Comparison of ENCODE assay signal across 17 cellular contexts in the genomic region with DNA sequence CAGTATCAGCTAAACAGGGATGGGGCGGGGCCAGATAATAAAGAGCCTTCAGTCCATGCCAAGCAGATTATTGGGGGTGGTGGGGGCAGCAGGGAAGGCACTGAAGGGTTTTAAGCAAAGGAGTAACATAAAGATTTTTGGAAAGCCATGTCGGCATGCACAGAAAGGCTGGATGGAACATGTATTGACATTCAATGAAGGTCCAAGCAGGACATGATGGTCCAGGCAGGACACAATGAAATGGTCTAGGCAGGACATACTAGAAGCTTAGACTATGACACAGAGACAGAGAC. TPM values are rescaled to one million over a fixed set of nuclear protein-coding genes. Genes with fewer than 3 reads are reported as not detected.
DNase-seq lines count a peak whose midpoint lies in the region; ATAC-seq and TF ChIP-seq lines count a peak whose summit lies in the region.
"Had no signal": no experiment of that assay in that cellular context is flagged by ENCODE, and none has a peak within 500 bp of the region (broad histone marks: within the 10 kb centered on the region; RNA-seq: fewer than 3 reads in every experiment).

No MANE protein-coding gene starts in this region.

- H3K4me1 ChIP-seq in Loucy (ENCODE audit: insufficient read depth, low read length, poor library complexity, severe bottlenecking): peaks cover 27% of the 10 kb centered on the region

- no peaks in the 10 kb centered on the region for H3F3A ChIP-seq in Loucy (ENCODE audit: low read depth)

- no peak overlapping the region for H3K9ac ChIP-seq in Loucy (ENCODE audit: low read depth, low read length, poor library complexity, severe bottlenecking)

- TF ChIP-seq CTCF in Loucy (conservative IDR thresholded peaks at IDR 0.05; ENCODE audit: low read length) (no peak), chondrocyte (IDR thresholded peaks at IDR 0.05) (no peak)

- H3K27me3 Mint-ChIP-seq in effector memory CD8-positive, alpha-beta T cell: no peaks in the 10 kb centered on the region
- H3K27me3 Mint-ChIP-seq in chondrocyte (ENCODE audit: low read depth): peaks cover 19% of the 10 kb centered on the region

- no peaks in the 10 kb centered on the region for H3K36me3 Mint-ChIP-seq in effector memory CD8-positive, alpha-beta T cell (ENCODE audit: insufficient read depth)
- peaks cover 6% of the 10 kb centered on the region for H3K36me3 Mint-ChIP-seq in stimulated activated effector memory CD8-positive, alpha-beta T cell treated with anti-CD3 and anti-CD28 coated beads, Interleukin-12 subunit alpha, Interleukin-12 subunit beta, amount 100 ng/mL, for 72 hours
- H3K36me3 Mint-ChIP-seq in chondrocyte (ENCODE audit: low read depth): no peaks in the 10 kb centered on the region

- H3K4me3 ChIP-seq in Loucy (ENCODE audit: low read length, poor library complexity, severe bottlenecking): no peak overlapping the region
- H3K4me3 ChIP-seq: A549, MG63 had no signal

- H3K36me3 ChIP-seq in Loucy (ENCODE audit: insufficient read depth, low read length): no peaks in the 10 kb centered on the region
- H3K36me3 ChIP-seq: MG63 had no signal

- H3K9me3 ChIP-seq in Loucy (ENCODE audit: insufficient read depth, low read depth, low read length): no peaks in the 10 kb centered on the region; the same call in 1 of the 2 replicates
- H3K9me3 ChIP-seq: A549, MG63 had no signal

- no peaks in the 10 kb centered on the region for H4K20me1 ChIP-seq in Loucy (ENCODE audit: insufficient read depth, low read length, poor library complexity, severe bottlenecking)

- peak overlapping the region; percentile 16 to 78 for H3K27ac Mint-ChIP-seq in effector memory CD8-positive, alpha-beta T cell
- peak overlapping the region; percentile 26 for H3K27ac Mint-ChIP-seq in stimulated activated effector memory CD8-positive, alpha-beta T cell treated with anti-CD3 and anti-CD28 coated beads, Interleukin-12 subunit alpha, Interleukin-12 subunit beta, amount 100 ng/mL, for 72 hours
- no peak overlapping the region for H3K27ac Mint-ChIP-seq in chondrocyte (ENCODE audit: unreplicated experiment)

- no peak overlapping the region; the same call in 1 of the 2 replicates for H2AFZ ChIP-seq in Loucy (ENCODE audit: low read length)

- peaks cover 1 to 16% of the 10 kb centered on the region in 2 donors for H3K9me3 Mint-ChIP-seq in effector memory CD8-positive, alpha-beta T cell
- H3K9me3 Mint-ChIP-seq in stimulated activated effector memory CD8-positive, alpha-beta T cell treated with anti-CD3 and anti-CD28 coated beads, Interleukin-12 subunit alpha, Interleukin-12 subunit beta, amount 100 ng/mL, for 72 hours: peaks cover 6% of the 10 kb centered on the region
- H3K9me3 Mint-ChIP-seq in chondrocyte (ENCODE audit: low read depth): no peaks in the 10 kb centered on the region

- ATAC-seq in effector memory CD8-positive, alpha-beta T cell (replicated peaks): no peak
- ATAC-seq in stimulated activated effector memory CD8-positive, alpha-beta T cell treated with anti-CD3 and anti-CD28 coated beads, Interleukin-12 subunit alpha, Interleukin-12 subunit beta, amount 100 ng/mL, for 72 hours: no peak
- ATAC-seq: A549 had no signal

- H3K79me2 ChIP-seq in Loucy (ENCODE audit: insufficient read depth, low read length): no peaks in the 10 kb centered on the region

- H3K4me2 ChIP-seq in Loucy (ENCODE audit: low read depth, low read length, poor library complexity, severe bottlenecking): peak overlapping the region; percentile 22
- H3K4me2 ChIP-seq: A549 had no signal

- no peak overlapping the region for H3K4me3 Mint-ChIP-seq in effector memory CD8-positive, alpha-beta T cell
- H3K4me3 Mint-ChIP-seq in stimulated activated effector memory CD8-positive, alpha-beta T cell treated with anti-CD3 and anti-CD28 coated beads, Interleukin-12 subunit alpha, Interleukin-12 subunit beta, amount 100 ng/mL, for 72 hours: no peak overlapping the region
- H3K4me3 Mint-ChIP-seq in chondrocyte (ENCODE audit: unreplicated experiment): no peak overlapping the region

- peaks cover 24 to 25% of the 10 kb centered on the region in 2 donors for H3K4me1 Mint-ChIP-seq in effector memory CD8-positive, alpha-beta T cell (ENCODE audit: low read depth in 2 of 2)
- peaks cover 30% of the 10 kb centered on the region for H3K4me1 Mint-ChIP-seq in stimulated activated effector memory CD8-positive, alpha-beta T cell treated with anti-CD3 and anti-CD28 coated beads, Interleukin-12 subunit alpha, Interleukin-12 subunit beta, amount 100 ng/mL, for 72 hours
- H3K4me1 Mint-ChIP-seq in chondrocyte (ENCODE audit: low read depth): no peaks in the 10 kb centered on the region

- DNase-seq in activated CD8-positive, alpha-beta memory T cell treated with anti-CD3 and anti-CD28 coated beads for 24 hours: peak; percentile 55
- DNase-seq in activated CD8-positive, alpha-beta memory T cell treated with anti-CD3 and anti-CD28 coated beads, Interleukin-2, amount 50 U/mL, for 4 hours: no peak
- no peak for DNase-seq in effector memory CD8-positive, alpha-beta T cell
- peak in 1 of 2 donors; percentile 29 for DNase-seq in stimulated activated effector memory CD8-positive, alpha-beta T cell treated with anti-CD3 and anti-CD28 coated beads, Interleukin-12 subunit alpha, Interleukin-12 subunit beta, amount 100 ng/mL, for 72 hours (ENCODE audit: low spot score in 2 of 2)
- DNase-seq in AG08395 (ENCODE audit: low spot score): no peak
- DNase-seq in chondrocyte (ENCODE audit: low spot score): no peak
- DNase-seq: DMS79, H7, Kasumi-1, MG63, NCI-H1417, NCI-H1694 treated with DMSO at 0.1 percent for 48 hours, NCI-H2081 treated with DMSO at 0.1 percent for 48 hours, NCI-H2171 treated with DMSO at 0.1 percent for 48 hours, NCI-H524 treated with DMSO at 0.1 percent for 48 hours had no signal

- H3K9me2 ChIP-seq in Loucy (replicated peaks; ENCODE audit: low read depth, low read length): no peaks in the 10 kb centered on the region

- H3K27me3 ChIP-seq in Loucy (ENCODE audit: insufficient read depth, low read length, poor library complexity, severe bottlenecking): no peaks in the 10 kb centered on the region
- H3K27me3 ChIP-seq: MG63 had no signal

RNA-seq across cellular contexts. Expression of gene RTL6, which starts 37.0 kb away (rescaled TPM):
- total RNA-seq in chondrocyte: 31.1 to 37.3 TPM (median 32.0 TPM) in 3 replicates
